ENCODE assay signal across 2 cellular contexts in genomic region chr3:48077835-48078234, GRCh38.
TF ChIP-seq lines count a peak whose summit lies in the region.

No MANE protein-coding gene starts in this region.

TF ChIP-seq in IMR-90, 13 proteins besides CTCF, POLR2A, EP300 and RAD21:
- TF ChIP-seq RFX5 (IDR thresholded peaks at IDR 0.05; ENCODE audit: low read depth, low read length) (no peak), MAZ (IDR thresholded peaks at IDR 0.05; ENCODE audit: borderline replicate concordance, low read depth, low read length) (no peak), CEBPB (IDR thresholded peaks at IDR 0.05; ENCODE audit: low read depth, low read length) (peak; percentile 78), FOS (IDR thresholded peaks at IDR 0.05; ENCODE audit: low read depth, low read length) (no peak)

TF ChIP-seq in GM23338, 12 proteins besides CTCF, POLR2A, EP300 and RAD21:
- TF ChIP-seq STAT1 (IDR thresholded peaks at IDR 0.05; ENCODE audit: unreplicated experiment) = no peak
- no peak for TF ChIP-seq JUNB (IDR thresholded peaks at IDR 0.05; ENCODE audit: unreplicated experiment)
- TF ChIP-seq NANOG (IDR thresholded peaks at IDR 0.05; ENCODE audit: borderline replicate concordance) = no peak
- no peak for TF ChIP-seq EZH2 (IDR thresholded peaks at IDR 0.05; ENCODE audit: low read depth, unreplicated experiment)
- no peak for TF ChIP-seq ZNF331 (CRISPR knock-in tag; IDR thresholded peaks at IDR 0.05; ENCODE audit: low read depth)
